ENCODE assay signal across 15 cellular contexts in genomic region chr6:73768630-73769029, GRCh38.
"Had no signal": no experiment of that assay in that cellular context is flagged by ENCODE, and none has a peak within 500 bp of the region (broad histone marks: within the 10 kb centered on the region; RNA-seq: fewer than 3 reads in every experiment).

No MANE protein-coding gene starts in this region.

- H3K9me3 Mint-ChIP-seq: activated T-helper 17 cell treated with anti-CD3 and anti-CD28 coated beads, Interleukin-2, amount 50 U/mL, for 72 hours; endodermal cell; immature natural killer cell; stimulated activated effector memory CD8-positive, alpha-beta T cell treated with anti-CD3 and anti-CD28 coated beads, Interleukin-12 subunit alpha, Interleukin-12 subunit beta, amount 100 ng/mL, for 72 hours had no signal

- H3K4me3 ChIP-seq: heart left ventricle, prostate gland, sigmoid colon had no signal

- H3K4me3 Mint-ChIP-seq: activated T-helper 17 cell treated with anti-CD3 and anti-CD28 coated beads, Interleukin-2, amount 50 U/mL, for 72 hours; endodermal cell; immature natural killer cell; stimulated activated effector memory CD8-positive, alpha-beta T cell treated with anti-CD3 and anti-CD28 coated beads, Interleukin-12 subunit alpha, Interleukin-12 subunit beta, amount 100 ng/mL, for 72 hours had no signal

- H3K36me3 ChIP-seq: prostate gland had no signal

- H3K4me1 Mint-ChIP-seq: activated T-helper 17 cell treated with anti-CD3 and anti-CD28 coated beads, Interleukin-2, amount 50 U/mL, for 72 hours; immature natural killer cell; stimulated activated effector memory CD8-positive, alpha-beta T cell treated with anti-CD3 and anti-CD28 coated beads, Interleukin-12 subunit alpha, Interleukin-12 subunit beta, amount 100 ng/mL, for 72 hours had no signal

- H3K27ac Mint-ChIP-seq: activated T-helper 17 cell treated with anti-CD3 and anti-CD28 coated beads, Interleukin-2, amount 50 U/mL, for 72 hours; endodermal cell; immature natural killer cell; stimulated activated effector memory CD8-positive, alpha-beta T cell treated with anti-CD3 and anti-CD28 coated beads, Interleukin-12 subunit alpha, Interleukin-12 subunit beta, amount 100 ng/mL, for 72 hours had no signal

- H3K27me3 Mint-ChIP-seq: activated T-helper 17 cell treated with anti-CD3 and anti-CD28 coated beads, Interleukin-2, amount 50 U/mL, for 72 hours had no signal

- DNase-seq: activated CD4-positive, alpha-beta T cell treated with anti-CD3 and anti-CD28 coated beads, Interleukin-2, amount 50 U/mL, for 1 hour; activated naive CD4-positive, alpha-beta T cell treated with Interleukin-2 at 50 U/mL for 16 hours; activated T-cell treated with anti-CD3 and anti-CD28 coated beads for 4 hours; aorta; dermis blood vessel endothelial cell; endodermal cell; heart left ventricle; immature natural killer cell; mesendoderm; sigmoid colon had no signal

- H3K4me1 ChIP-seq: heart left ventricle, prostate gland, sigmoid colon had no signal

- H3K9me3 ChIP-seq: prostate gland had no signal

- H3K36me3 Mint-ChIP-seq: immature natural killer cell had no signal

- ATAC-seq: activated CD4-positive, CD25-positive, alpha-beta regulatory T cell treated with anti-CD3 and anti-CD28 coated beads, Interleukin-2, amount 50 U/mL, for 24 hours; activated T-helper 17 cell treated with anti-CD3 and anti-CD28 coated beads, Interleukin-2, amount 50 U/mL, for 72 hours; heart left ventricle; stimulated activated effector memory CD8-positive, alpha-beta T cell treated with anti-CD3 and anti-CD28 coated beads, Interleukin-12 subunit alpha, Interleukin-12 subunit beta, amount 100 ng/mL, for 72 hours had no signal

- H3K27ac ChIP-seq: heart left ventricle, prostate gland, sigmoid colon had no signal

- H3K27me3 ChIP-seq: heart left ventricle, sigmoid colon had no signal

- FAIRE-seq: bronchial epithelial cell had no signal
